In genomic region chr6:40852667-40853383, GRCh38 we compare ENCODE assay signal across 8 cellular contexts.
A peak's percentile ranks its signal among the peaks of the same experiment; 100 is the strongest.
DNase-seq lines count a peak whose midpoint lies in the region; ATAC-seq and TF ChIP-seq lines count a peak whose summit lies in the region.

No MANE protein-coding gene starts in this region.

- H3K4me3 ChIP-seq in heart left ventricle (no peak overlapping the region), vagina (no peak overlapping the region), esophagus squamous epithelium (no peak overlapping the region)

- no peak for DNase-seq in heart left ventricle
- no peak for DNase-seq in Right ventricle myocardium inferior (ENCODE audit: missing footprints)
- peak; percentile 74 for DNase-seq in NCI-H69 (lab: John Stamatoyannopoulos, UW)
- peak; percentile 4 to 20 for DNase-seq in erythroblast (lab: John Stamatoyannopoulos, UW)
- peak in 1 of 2 donors; percentile 17 for DNase-seq in stimulated activated naive CD8-positive, alpha-beta T cell treated with anti-CD3 and anti-CD28 coated beads, Interleukin-15, amount 100 ng/mL, for 72 hours
- no peak for DNase-seq in glomerular visceral epithelial cell (ENCODE audit: extremely low spot score)
- DNase-seq in vagina (ENCODE audit: extremely low spot score in 2 of 2) = no peak
- DNase-seq in esophagus squamous epithelium (lab: John Stamatoyannopoulos, UW) = no peak

- peaks cover 12% of the 10 kb centered on the region for H3K27me3 Mint-ChIP-seq in stimulated activated naive CD8-positive, alpha-beta T cell treated with anti-CD3 and anti-CD28 coated beads, Interleukin-15, amount 100 ng/mL, for 72 hours

- H3K27ac ChIP-seq in heart left ventricle (no peak overlapping the region), vagina (no peak overlapping the region), esophagus squamous epithelium (no peak overlapping the region)

- intact Hi-C loops in heart left ventricle (cut with DNase I) (no loop called here), Right ventricle myocardium inferior (cut with DNase I) (no loop called here), vagina (cut with DNase I) (no loop called here), esophagus squamous epithelium (cut with DNase I) (no loop called here)

- TF ChIP-seq POLR2A in heart left ventricle (IDR thresholded peaks at IDR 0.05) = no peak
- TF ChIP-seq POLR2A in erythroblast (IDR thresholded peaks at IDR 0.05; ENCODE audit: low read length) = no peak
- no peak for TF ChIP-seq POLR2A in vagina (IDR thresholded peaks at IDR 0.05)
- TF ChIP-seq POLR2A in esophagus squamous epithelium (IDR thresholded peaks at IDR 0.05) = no peak

- H3K27me3 ChIP-seq in heart left ventricle (peaks cover 0 to 4% (median 0%) of the 10 kb centered on the region in 9 donors), vagina (no peaks in the 10 kb centered on the region), esophagus squamous epithelium (no peaks in the 10 kb centered on the region)

- TF ChIP-seq CTCF in heart left ventricle (IDR thresholded peaks at IDR 0.05) (peak in 8 of 12 donors; percentile 11 to 35 (median 25)), vagina (IDR thresholded peaks at IDR 0.05) (no peak), esophagus squamous epithelium (IDR thresholded peaks at IDR 0.05) (peak in 2 of 6 experiments; percentile 12 to 42)

- peaks cover 0 to 13% (median 0%) of the 10 kb centered on the region in 12 donors for H3K4me1 ChIP-seq in heart left ventricle
- no peaks in the 10 kb centered on the region for H3K4me1 ChIP-seq in vagina
- peaks cover 0 to 15% (median 0%) of the 10 kb centered on the region in 3 donors for H3K4me1 ChIP-seq in esophagus squamous epithelium

- H3K9me3 ChIP-seq in heart left ventricle = no peaks in the 10 kb centered on the region
- H3K9me3 ChIP-seq in vagina = no peaks in the 10 kb centered on the region
- no peaks in the 10 kb centered on the region for H3K9me3 ChIP-seq in esophagus squamous epithelium

- ATAC-seq in heart left ventricle = no peak
- no peak for ATAC-seq in Right ventricle myocardium inferior
- peak; percentile 54 for ATAC-seq in stimulated activated naive CD8-positive, alpha-beta T cell treated with anti-CD3 and anti-CD28 coated beads, Interleukin-15, amount 100 ng/mL, for 72 hours

- 44 to 63% (median 57%) methylated on average over 6 of the region's 6 CpGs for WGBS in heart left ventricle, 4 donors
- 44 to 59% methylated on average over 3 to 4 of the region's 6 CpGs for WGBS in esophagus squamous epithelium, 2 donors

- H3K9me3 Mint-ChIP-seq in stimulated activated naive CD8-positive, alpha-beta T cell treated with anti-CD3 and anti-CD28 coated beads, Interleukin-15, amount 100 ng/mL, for 72 hours = no peaks in the 10 kb centered on the region

- peaks cover 10% of the 10 kb centered on the region for H3K4me1 Mint-ChIP-seq in stimulated activated naive CD8-positive, alpha-beta T cell treated with anti-CD3 and anti-CD28 coated beads, Interleukin-15, amount 100 ng/mL, for 72 hours

- no peak overlapping the region for H3K4me3 Mint-ChIP-seq in stimulated activated naive CD8-positive, alpha-beta T cell treated with anti-CD3 and anti-CD28 coated beads, Interleukin-15, amount 100 ng/mL, for 72 hours

- no peaks in the 10 kb centered on the region for H3K36me3 ChIP-seq in heart left ventricle
- no peaks in the 10 kb centered on the region for H3K36me3 ChIP-seq in vagina
- H3K36me3 ChIP-seq in esophagus squamous epithelium = peaks cover 0 to 7% (median 0%) of the 10 kb centered on the region in 3 donors

- peak overlapping the region in 1 of 2 donors; percentile 70 for H3K27ac Mint-ChIP-seq in stimulated activated naive CD8-positive, alpha-beta T cell treated with anti-CD3 and anti-CD28 coated beads, Interleukin-15, amount 100 ng/mL, for 72 hours

Comparison
In these comparisons a context has a peak if more than half of its experiments do, and no peak if none do; other contexts are left out.
1. DNase-seq: peak in NCI-H69 (single experiment) and erythroblast (2 of 2); none in heart left ventricle (0 of 5), Right ventricle myocardium inferior (single experiment), glomerular visceral epithelial cell (single experiment), vagina (0 of 2) and esophagus squamous epithelium (single experiment).
2. CTCF ChIP-seq: peak in heart left ventricle (8 of 12); none in vagina (0 of 3).